In the genomic region with DNA sequence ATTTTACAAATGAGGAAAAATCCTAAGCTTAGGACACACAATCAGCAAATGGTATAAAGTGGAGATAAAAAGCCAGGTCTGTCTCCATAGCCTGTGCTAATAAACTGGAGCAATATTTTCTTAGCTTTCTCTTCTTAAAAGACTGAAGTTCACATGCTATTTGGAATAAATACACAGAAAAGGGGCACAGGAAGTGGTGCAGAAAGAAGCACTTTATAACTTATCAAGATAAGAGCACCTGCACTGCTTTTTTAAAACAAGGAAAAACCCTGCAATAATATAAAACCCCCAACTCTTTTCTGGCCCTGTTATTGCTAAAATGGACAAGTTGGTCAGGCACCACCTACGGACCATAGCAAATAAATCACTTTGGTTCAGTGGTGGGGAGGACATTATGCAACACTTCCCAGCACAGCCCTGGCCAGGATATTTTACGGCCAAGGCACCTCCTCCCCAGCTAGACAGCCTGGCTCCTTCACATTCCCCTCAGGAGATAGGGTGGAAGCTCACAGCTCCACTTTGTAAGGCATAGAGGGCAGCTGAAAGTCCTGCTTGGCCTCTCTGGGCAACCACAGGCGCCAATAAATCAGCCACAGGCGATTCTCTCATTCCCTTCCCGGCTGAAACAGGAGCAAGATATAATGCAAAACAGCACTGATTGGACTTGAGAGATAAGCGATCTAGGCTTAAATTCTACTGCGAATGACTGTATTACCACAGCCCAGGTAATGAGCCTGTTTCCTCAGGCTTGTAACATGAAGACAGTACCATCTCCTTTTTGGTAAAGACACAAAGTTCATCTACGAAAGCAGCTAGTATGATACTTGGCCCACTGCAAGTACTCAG, we compare ENCODE assay signal across 8 cellular contexts. TPM values are rescaled to one million over a fixed set of nuclear protein-coding genes. Genes with fewer than 3 reads are reported as not detected.
DNase-seq lines count a peak whose midpoint lies in the region; ATAC-seq and TF ChIP-seq lines count a peak whose summit lies in the region.

No MANE protein-coding gene starts in this region.

- no peaks in the 10 kb centered on the region for H3K27me3 Mint-ChIP-seq in Caco-2 (ENCODE audit: insufficient read depth, unreplicated experiment)
- no peaks in the 10 kb centered on the region for H3K27me3 Mint-ChIP-seq in activated CD8-positive, alpha-beta T cell treated with anti-CD3 and anti-CD28 coated beads, Interleukin-2, amount 10 ng/mL, durations not matched to agents 7 days and 5 days (ENCODE audit: low read depth)

- in situ Hi-C loops in IMR-90 (cut with MboI; ENCODE audit: low sequenced_read_pairs), result no loop called here

- DNase-seq in Caco-2 (peak; percentile 55 to 76), IMR-90 (peak; percentile 38), glomerular visceral epithelial cell (ENCODE audit: extremely low spot score) (peak; percentile 71), renal cortical epithelial cell (ENCODE audit: low read depth) (peak; percentile 87), NCI-H345 (lab: John Stamatoyannopoulos, UW) (no peak)
- DNase-seq in activated CD8-positive, alpha-beta T cell treated with anti-CD3 and anti-CD28 coated beads, Interleukin-2, amount 10 ng/mL, durations not matched to agents 7 days and 5 days, result no peak

- peak overlapping the region; percentile 22 for H3K27ac Mint-ChIP-seq in Caco-2 (ENCODE audit: unreplicated experiment)
- peak overlapping the region; percentile 100 for H3K27ac Mint-ChIP-seq in activated CD8-positive, alpha-beta T cell treated with anti-CD3 and anti-CD28 coated beads, Interleukin-2, amount 10 ng/mL, durations not matched to agents 7 days and 5 days

- H3K4me3 ChIP-seq in Caco-2 (ENCODE audit: low read depth, low read length) (no peak overlapping the region), IMR-90 (ENCODE audit: insufficient read depth, low read depth, low read length) (no peak overlapping the region)

- BruUV-seq in Caco-2 (replicated peaks; lab: Mats Ljungman, UMichigan) (no TSS peak), IMR-90 (replicated peaks; lab: Mats Ljungman, UMichigan) (TSS peak; percentile 16)

- no peak overlapping the region for H2BK15ac ChIP-seq in IMR-90 (ENCODE audit: low read depth, low read length)

- H3K18ac ChIP-seq in IMR-90 (ENCODE audit: low read depth, low read length), result peak overlapping the region; percentile 30; the same call in 1 of the 2 replicates

- POLR2A ChIA-PET in Caco-2 (lab: Charles Lee) (no interaction called here), IMR-90 (lab: Charles Lee; ENCODE audit: unreplicated experiment) (no interaction called here)
- POLR2A ChIA-PET in activated CD8-positive, alpha-beta T cell treated with anti-CD3 and anti-CD28 coated beads, Interleukin-2, amount 10 ng/mL, durations not matched to agents 7 days and 5 days (lab: Charles Lee), result interaction anchor here (0.6 to 5.6 kb wide), 8 partner anchors 11 to 163 kb away, joined by 3 to 55 read pairs (median 8); a partner anchor contains a TSS

- H3K79me1 ChIP-seq in IMR-90 (ENCODE audit: low read depth in 1 of 2, low read length in 2 of 2), result peaks cover 18 to 48% of the 10 kb centered on the region in 2 experiments

- H3K4me1 ChIP-seq in Caco-2 (peaks cover 22% of the 10 kb centered on the region), IMR-90 (ENCODE audit: control insufficient read depth, insufficient read depth, low read length) (peaks cover 12% of the 10 kb centered on the region)

- H2AK9ac ChIP-seq in IMR-90 (replicated peaks; ENCODE audit: low read depth, low read length, poor library complexity), result no peak overlapping the region

- 0 out of 2 replicates have a peak overlapping the region, but pooled peaks have one; percentile 39 for H4K91ac ChIP-seq in IMR-90 (ENCODE audit: insufficient read depth, low read depth, low read length)

- H2BK120ac ChIP-seq in IMR-90 (ENCODE audit: low read depth, low read length), result peak overlapping the region; percentile 22

- peak overlapping the region; percentile 29 for H2BK5ac ChIP-seq in IMR-90 (ENCODE audit: low read depth, low read length, poor library complexity, severe bottlenecking)

- no peak for TF ChIP-seq POLR2A in IMR-90 (IDR thresholded peaks at IDR 0.05; ENCODE audit: low read depth, low read length)

- H3K36me3 ChIP-seq in Caco-2 (ENCODE audit: control insufficient read depth, insufficient read depth, low read length), result no peaks in the 10 kb centered on the region
- no peaks in the 10 kb centered on the region for H3K36me3 ChIP-seq in IMR-90 (ENCODE audit: control insufficient read depth, insufficient read depth, low read length)

- H3K14ac ChIP-seq in IMR-90 (replicated peaks; ENCODE audit: low read depth, low read length), result peak overlapping the region; percentile 65

- dilution Hi-C loops in IMR-90 (cut with HindIII; ENCODE audit: low sequenced_read_pairs, unreplicated experiment), result no loop called here

- peaks cover 43% of the 10 kb centered on the region for H3K36me3 Mint-ChIP-seq in Caco-2 (ENCODE audit: insufficient read depth, unreplicated experiment)
- peaks cover 59% of the 10 kb centered on the region for H3K36me3 Mint-ChIP-seq in activated CD8-positive, alpha-beta T cell treated with anti-CD3 and anti-CD28 coated beads, Interleukin-2, amount 10 ng/mL, durations not matched to agents 7 days and 5 days (ENCODE audit: low read depth)

- intact Hi-C loops in Caco-2 (cut with micrococcal nuclease; ENCODE audit: unreplicated experiment) (loop anchor here (5.0 to 10.0 kb wide), 3 partner anchors 114 to 393 kb away; a partner anchor contains a TSS), IMR-90 (cut with micrococcal nuclease) (no loop called here)

- peak overlapping the region; percentile 20; the same call in 1 of the 2 replicates for H2AK5ac ChIP-seq in IMR-90 (ENCODE audit: low read depth, low read length)

- H3K4me3 Mint-ChIP-seq in Caco-2 (ENCODE audit: unreplicated experiment), result peak overlapping the region; percentile 78
- peak overlapping the region; percentile 96 for H3K4me3 Mint-ChIP-seq in activated CD8-positive, alpha-beta T cell treated with anti-CD3 and anti-CD28 coated beads, Interleukin-2, amount 10 ng/mL, durations not matched to agents 7 days and 5 days

- peak overlapping the region; percentile 7; the same call in 1 of the 2 replicates for H3K9ac ChIP-seq in IMR-90 (ENCODE audit: low read depth, low read length)

- peak overlapping the region; percentile 93 for H3K4me2 ChIP-seq in IMR-90 (ENCODE audit: low read depth, low read length)

- H3K4me1 Mint-ChIP-seq in Caco-2 (ENCODE audit: low read depth, unreplicated experiment), result peaks cover 6% of the 10 kb centered on the region
- H3K4me1 Mint-ChIP-seq in activated CD8-positive, alpha-beta T cell treated with anti-CD3 and anti-CD28 coated beads, Interleukin-2, amount 10 ng/mL, durations not matched to agents 7 days and 5 days (ENCODE audit: low read depth), result peaks cover 43% of the 10 kb centered on the region

- ATAC-seq in IMR-90 (ENCODE audit: low read depth), result no peak
- no peak for ATAC-seq in activated CD8-positive, alpha-beta T cell treated with anti-CD3 and anti-CD28 coated beads, Interleukin-2, amount 10 ng/mL, durations not matched to agents 7 days and 5 days
- no peak for ATAC-seq in HG02938 (IDR thresholded peaks at IDR 0.05; ENCODE audit: unreplicated experiment)
- ATAC-seq in HG03442 (IDR thresholded peaks at IDR 0.05; ENCODE audit: unreplicated experiment), result no peak

- no peaks in the 10 kb centered on the region for H3K27me3 ChIP-seq in Caco-2 (replicated peaks; ENCODE audit: control insufficient read depth, insufficient read depth, low read length)
- H3K27me3 ChIP-seq in IMR-90 (ENCODE audit: control insufficient read depth, insufficient read depth, low read length), result no peaks in the 10 kb centered on the region

- peak overlapping the region; percentile 9; the same call in 1 of the 2 replicates for H3K4ac ChIP-seq in IMR-90 (ENCODE audit: low read depth, low read length)

- H3K9me1 ChIP-seq in IMR-90 (ENCODE audit: insufficient read depth, low read length), result peaks cover 7% of the 10 kb centered on the region; the same call in 1 of the 2 replicates

- peak overlapping the region; percentile 49; the same call in 1 of the 2 replicates for H4K5ac ChIP-seq in IMR-90 (ENCODE audit: low read depth, low read length)

- H3K27ac ChIP-seq in IMR-90 (ENCODE audit: insufficient read depth, low read length), result peak overlapping the region; percentile 46; the same call in 1 of the 2 replicates

- H4K20me1 ChIP-seq in IMR-90 (ENCODE audit: insufficient read depth, low read length), result peaks cover 13% of the 10 kb centered on the region

- peak overlapping the region; percentile 19 for H2AFZ ChIP-seq in IMR-90 (replicated peaks; ENCODE audit: low read length, poor library complexity)

- H3K56ac ChIP-seq in IMR-90 (ENCODE audit: extremely low read depth, insufficient read depth, low read length), result no peak overlapping the region; the same call in 1 of the 2 replicates

- H3K9me3 ChIP-seq in Caco-2 (no peaks in the 10 kb centered on the region), IMR-90 (ENCODE audit: control insufficient read depth, insufficient read depth, low read length) (no peaks in the 10 kb centered on the region)

- WGBS in IMR-90 (ENCODE audit: extremely low coverage in 2 of 2, insufficient read length in 1 of 2), 2 experiments, result 96% methylated on average over 2 of the region's 8 CpGs; no CpG with 5 or more reads in 1 of the 2 experiments

- TF ChIP-seq RAD21 in IMR-90 (IDR thresholded peaks at IDR 0.05; ENCODE audit: low read length), result no peak

- CTCF ChIA-PET in Caco-2 (lab: Charles Lee), result interaction anchor here (0.8 to 0.9 kb wide), 3 partner anchors 16 to 157 kb away, joined by 3 read pairs; no protein-coding TSS in a partner anchor
- CTCF ChIA-PET in IMR-90 (lab: Yijun Ruan, JAX), result interaction anchor here (0.6 to 1.6 kb wide), 2 partner anchors 9 to 19 kb away, joined by 3 to 4 read pairs; no protein-coding TSS in a partner anchor
- CTCF ChIA-PET in activated CD8-positive, alpha-beta T cell treated with anti-CD3 and anti-CD28 coated beads, Interleukin-2, amount 10 ng/mL, durations not matched to agents 7 days and 5 days (lab: Charles Lee), result interaction anchor here (0.9 to 2.7 kb wide), 11 partner anchors 9 to 157 kb away, joined by 3 to 22 read pairs (median 5); a partner anchor contains a TSS

- H2BK20ac ChIP-seq in IMR-90 (ENCODE audit: low read depth, low read length), result peak overlapping the region; percentile 15; the same call in 1 of the 2 replicates

- TF ChIP-seq CTCF in Caco-2 (IDR thresholded peaks at IDR 0.05; ENCODE audit: insufficient read depth in 1 of 2, low read depth in 1 of 2, low read length in 1 of 2, severe bottlenecking in 1 of 2, unreplicated experiment in 1 of 2) (no peak), IMR-90 (conservative IDR thresholded peaks at IDR 0.05; ENCODE audit: low read depth, low read length) (no peak)

- H3K23ac ChIP-seq in IMR-90 (ENCODE audit: low read depth, low read length), result peak overlapping the region; percentile 86

- no peaks in the 10 kb centered on the region for H3K9me3 Mint-ChIP-seq in Caco-2 (ENCODE audit: unreplicated experiment)
- no peaks in the 10 kb centered on the region for H3K9me3 Mint-ChIP-seq in activated CD8-positive, alpha-beta T cell treated with anti-CD3 and anti-CD28 coated beads, Interleukin-2, amount 10 ng/mL, durations not matched to agents 7 days and 5 days (ENCODE audit: insufficient read depth)

- peak overlapping the region; percentile 10 to 96; a peak in 3 of 4 replicates for H4K8ac ChIP-seq in IMR-90 (ENCODE audit: low read depth in 2 of 2, low read length in 2 of 2)

RNA-seq across cellular contexts. Expression of a gene that starts 2.1 kb away (rescaled TPM):
- 8.8 and 10.0 TPM in 2 replicates for total RNA-seq in Caco-2 (2022)
- total RNA-seq in IMR-90 (2012; rRNA removed), result 4.2 and 6.6 TPM in 2 replicates
- 4.2 and 4.4 TPM in 2 replicates for polyA plus RNA-seq in IMR-90 (2012; rRNA removed)
- polyA plus RNA-seq in IMR-90 (2012; cell fraction: cytosol; rRNA removed), result 0.94 and 1.2 TPM in 2 replicates
- polyA plus RNA-seq in IMR-90 (2012; cell fraction: nucleus; rRNA removed; ENCODE audit: low replicate concordance), result 5.3 and 16.5 TPM in 2 replicates
- total RNA-seq in activated CD8-positive, alpha-beta T cell treated with anti-CD3 and anti-CD28 coated beads, Interleukin-2, amount 10 ng/mL, durations not matched to agents 7 days and 5 days, result 10 to 100 TPM; 26.2 to 28.2 TPM
- total RNA-seq in renal cortical epithelial cell, result 4.7 and 12.9 TPM in 2 replicates

RNA-seq across cellular contexts. Expression of a gene that starts 3.0 kb away (rescaled TPM):
- total RNA-seq in Caco-2 (2022) (34.3 TPM in 2 replicates), IMR-90 (2012; rRNA removed) (37.3 and 63.0 TPM in 2 replicates), renal cortical epithelial cell (57.5 and 101 TPM in 2 replicates)
- polyA plus RNA-seq in IMR-90 (2012; rRNA removed), result 13.6 and 19.0 TPM in 2 replicates
- 2.8 and 3.1 TPM in 2 replicates for polyA plus RNA-seq in IMR-90 (2012; cell fraction: cytosol; rRNA removed)
- polyA plus RNA-seq in IMR-90 (2012; cell fraction: nucleus; rRNA removed; ENCODE audit: low replicate concordance), result 4.5 and 27.9 TPM in 2 replicates
- 10 to 100 TPM; 58.3 to 61.7 TPM for total RNA-seq in activated CD8-positive, alpha-beta T cell treated with anti-CD3 and anti-CD28 coated beads, Interleukin-2, amount 10 ng/mL, durations not matched to agents 7 days and 5 days

RNA-seq across cellular contexts. Expression of a gene that starts 36.2 kb away (rescaled TPM):
- total RNA-seq in Caco-2 (2022) (15.0 and 15.9 TPM in 2 replicates), IMR-90 (2012; rRNA removed) (0.72 and 1.4 TPM in 2 replicates), renal cortical epithelial cell (4.7 and 16.3 TPM in 2 replicates)
- 0.14 and 0.21 TPM in 2 replicates for polyA plus RNA-seq in IMR-90 (2012; rRNA removed)
- polyA plus RNA-seq in IMR-90 (2012; cell fraction: cytosol; rRNA removed), result 0.03 TPM in 2 replicates
- polyA plus RNA-seq in IMR-90 (2012; cell fraction: nucleus; rRNA removed; ENCODE audit: low replicate concordance), result 0.01 and 0.10 TPM in 2 replicates
- total RNA-seq in activated CD8-positive, alpha-beta T cell treated with anti-CD3 and anti-CD28 coated beads, Interleukin-2, amount 10 ng/mL, durations not matched to agents 7 days and 5 days, result 1 to 10 TPM; 1.9 to 2.1 TPM

RNA-seq across cellular contexts. Expression of a gene that starts 39.0 kb away (rescaled TPM):
- total RNA-seq in Caco-2 (2022) (8.3 and 8.7 TPM in 2 replicates), IMR-90 (2012; rRNA removed) (18.9 and 19.7 TPM in 2 replicates), renal cortical epithelial cell (25.0 and 44.2 TPM in 2 replicates)
- polyA plus RNA-seq in IMR-90 (2012; rRNA removed), result 18.4 and 20.0 TPM in 2 replicates
- 7.7 and 22.7 TPM in 2 replicates for polyA plus RNA-seq in IMR-90 (2012; cell fraction: cytosol; rRNA removed)
- 11.5 and 11.7 TPM in 2 replicates for polyA plus RNA-seq in IMR-90 (2012; cell fraction: nucleus; rRNA removed; ENCODE audit: low replicate concordance)
- 1 to 10 TPM; 1.7 to 2.2 TPM for total RNA-seq in activated CD8-positive, alpha-beta T cell treated with anti-CD3 and anti-CD28 coated beads, Interleukin-2, amount 10 ng/mL, durations not matched to agents 7 days and 5 days

RNA-seq across cellular contexts. Expression of a gene that starts 48.2 kb away (rescaled TPM):
- 2.3 and 2.9 TPM in 2 replicates for total RNA-seq in Caco-2 (2022)
- total RNA-seq in IMR-90 (2012; rRNA removed), result 0.28 and 0.54 TPM in 2 replicates
- 0.15 and 0.19 TPM in 2 replicates for polyA plus RNA-seq in IMR-90 (2012; rRNA removed)
- polyA plus RNA-seq in IMR-90 (2012; cell fraction: cytosol; rRNA removed), result 0.08 TPM in 1 of 2 replicates, not detected in the other
- 0.65 TPM in 1 of 2 replicates, not detected in the other for polyA plus RNA-seq in IMR-90 (2012; cell fraction: nucleus; rRNA removed; ENCODE audit: low replicate concordance)
- under 1 TPM; 0.21 to 0.47 TPM for total RNA-seq in activated CD8-positive, alpha-beta T cell treated with anti-CD3 and anti-CD28 coated beads, Interleukin-2, amount 10 ng/mL, durations not matched to agents 7 days and 5 days
- total RNA-seq in renal cortical epithelial cell, result 1.7 and 2.6 TPM in 2 replicates

Comparison
In these comparisons a context has a peak if more than half of its experiments do, and no peak if none do; other contexts are left out.
1. DNase-seq: peak in Caco-2 (2 of 2), IMR-90 (single experiment), glomerular visceral epithelial cell (single experiment) and renal cortical epithelial cell (single experiment); none in activated CD8-positive, alpha-beta T cell treated with anti-CD3 and anti-CD28 coated beads, Interleukin-2, amount 10 ng/mL, durations not matched to agents 7 days and 5 days (single experiment) and NCI-H345 (single experiment).